Comparison of ENCODE assay signal across 22 cellular contexts in the genomic region with DNA sequence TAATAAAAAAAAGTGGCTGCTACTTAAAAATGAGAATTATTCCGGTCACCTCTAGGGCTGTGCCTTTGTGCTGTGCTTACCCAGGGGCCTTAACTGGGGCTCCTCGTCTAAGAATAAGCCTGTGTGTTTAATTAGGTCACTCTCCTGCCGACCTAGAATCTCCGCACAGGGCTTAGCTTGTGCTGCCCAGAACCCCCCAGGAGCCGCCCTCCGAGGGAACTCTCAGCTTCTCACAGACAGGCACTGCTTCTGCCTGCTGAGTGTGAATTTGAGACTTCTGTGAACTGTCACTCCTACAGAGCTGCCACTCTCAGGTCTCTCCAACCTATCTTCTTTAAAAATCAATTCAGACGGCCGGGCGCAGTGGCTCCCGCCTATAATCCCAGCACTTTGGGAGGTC. TPM values are rescaled to one million over a fixed set of nuclear protein-coding genes. Genes with fewer than 3 reads are reported as not detected.
A peak's percentile ranks its signal among the peaks of the same experiment; 100 is the strongest.
DNase-seq lines count a peak whose midpoint lies in the region; ATAC-seq and TF ChIP-seq lines count a peak whose summit lies in the region.
"Had no signal": no experiment of that assay in that cellular context is flagged by ENCODE, and none has a peak within 500 bp of the region (broad histone marks: within the 10 kb centered on the region; RNA-seq: fewer than 3 reads in every experiment).

No MANE protein-coding gene starts in this region.

- peaks cover 13% of the 10 kb centered on the region for H3K27me3 ChIP-seq in suprapubic skin
- H3K27me3 ChIP-seq: vagina had no signal

- H3K4me1 ChIP-seq in suprapubic skin, result no peaks in the 10 kb centered on the region
- H3K4me1 ChIP-seq: prostate gland, vagina had no signal

- H3K27me3 Mint-ChIP-seq in central memory CD8-positive, alpha-beta T cell, result no peaks in the 10 kb centered on the region
- H3K27me3 Mint-ChIP-seq in osteocyte (ENCODE audit: unreplicated experiment), result peaks cover 35% of the 10 kb centered on the region

- H3K27ac ChIP-seq in suprapubic skin, result no peak overlapping the region
- H3K27ac ChIP-seq: prostate gland, vagina had no signal

- no peak for TF ChIP-seq CTCF in GM12865 (IDR thresholded peaks at IDR 0.05; ENCODE audit: insufficient read depth, low read depth, low read length, missing control alignments)
- TF ChIP-seq CTCF in osteocyte (IDR thresholded peaks at IDR 0.05), result no peak
- no peak for TF ChIP-seq CTCF in suprapubic skin (IDR thresholded peaks at IDR 0.05)

- no peaks in the 10 kb centered on the region for H3K36me3 ChIP-seq in suprapubic skin
- H3K36me3 ChIP-seq: prostate gland, vagina had no signal

- peak overlapping the region; percentile 77 for H3K27ac Mint-ChIP-seq in central memory CD8-positive, alpha-beta T cell (ENCODE audit: low read depth)
- no peak overlapping the region for H3K27ac Mint-ChIP-seq in osteocyte (ENCODE audit: unreplicated experiment)

- H3K36me3 Mint-ChIP-seq in central memory CD8-positive, alpha-beta T cell (ENCODE audit: insufficient read depth), result peaks cover 4% of the 10 kb centered on the region
- no peaks in the 10 kb centered on the region for H3K36me3 Mint-ChIP-seq in osteocyte (ENCODE audit: unreplicated experiment)
- H3K36me3 Mint-ChIP-seq: brain had no signal

- WGBS in suprapubic skin, result 75% methylated on average over 10 of the region's 10 CpGs

- H3K9me3 ChIP-seq in suprapubic skin, result no peaks in the 10 kb centered on the region
- H3K9me3 ChIP-seq: prostate gland, vagina had no signal

- no peaks in the 10 kb centered on the region for H3K9me3 Mint-ChIP-seq in central memory CD8-positive, alpha-beta T cell
- no peaks in the 10 kb centered on the region for H3K9me3 Mint-ChIP-seq in osteocyte (ENCODE audit: unreplicated experiment)
- H3K9me3 Mint-ChIP-seq: activated naive CD8-positive, alpha-beta T cell treated with anti-CD3 and anti-CD28 coated beads, Interleukin-2, amount 50 U/mL, for 24 hours; nephron progenitor cell had no signal

- no peak for TF ChIP-seq POLR2A in suprapubic skin (IDR thresholded peaks at IDR 0.05)

- ATAC-seq in central memory CD8-positive, alpha-beta T cell (replicated peaks; ENCODE audit: extremely low read depth, poor library complexity, severe bottlenecking), result no peak

- H3K4me3 ChIP-seq in GM12865 (ENCODE audit: low read depth, low read length) (peak overlapping the region; percentile 22; the same call in 1 of the 2 replicates), suprapubic skin (no peak overlapping the region)
- H3K4me3 ChIP-seq: prostate gland, vagina had no signal

- no peak for TF ChIP-seq EP300 in suprapubic skin (IDR thresholded peaks at IDR 0.05)

- H3K4me1 Mint-ChIP-seq in central memory CD8-positive, alpha-beta T cell, result peaks cover 28% of the 10 kb centered on the region
- H3K4me1 Mint-ChIP-seq in osteocyte (ENCODE audit: unreplicated experiment), result peaks cover 4% of the 10 kb centered on the region

- no peak overlapping the region for H3K4me3 Mint-ChIP-seq in central memory CD8-positive, alpha-beta T cell
- no peak overlapping the region for H3K4me3 Mint-ChIP-seq in osteocyte (ENCODE audit: unreplicated experiment)
- H3K4me3 Mint-ChIP-seq: activated naive CD8-positive, alpha-beta T cell treated with anti-CD3 and anti-CD28 coated beads, Interleukin-2, amount 50 U/mL, for 24 hours; brain; nephron progenitor cell had no signal

- DNase-seq in AG20443 (ENCODE audit: low spot score) (peak; percentile 1), GM12865 (ENCODE audit: low read depth) (peak; percentile 40), osteocyte (ENCODE audit: extremely low spot score, unreplicated experiment) (peak; percentile 60), NCI-H1092 (lab: John Stamatoyannopoulos, UW) (no peak), suprapubic skin (ENCODE audit: low spot score in 2 of 2) (no peak), NCI-H1930 (lab: John Stamatoyannopoulos, UW) (no peak)
- DNase-seq in central memory CD8-positive, alpha-beta T cell (ENCODE audit: low spot score in 2 of 2), result no peak
- DNase-seq in activated naive CD4-positive, alpha-beta T cell treated with anti-CD3 and anti-CD28 coated beads, Interleukin-2, amount 50 U/mL, for 16 hours, result no peak
- DNase-seq: activated naive CD8-positive, alpha-beta T cell treated with anti-CD3 and anti-CD28 coated beads, Interleukin-2, amount 50 U/mL, for 24 hours; DMS 273 treated with DMSO at 0.1 percent for 48 hours; mesendoderm; NCI-H2029; nephron progenitor cell; stimulated activated CD4-positive, alpha-beta T cell treated with anti-CD3 and anti-CD28 coated beads, Interleukin-2, amount 100 ng/mL, for 48 hours; T1000 had no signal

RNA-seq across cellular contexts. Expression of gene NT5DC4, which starts 11.9 kb away (rescaled TPM):
- total RNA-seq in osteocyte, result not detected in 2 replicates
- 1 to 10 TPM in 1 of 4 donors, not detected in 3; 4.2 TPM for total RNA-seq in suprapubic skin
- total RNA-seq: A673, H4, NCI-H460, skeletal muscle tissue, vagina had no signal

RNA-seq across cellular contexts. Expression of gene CKAP2L, which starts 55.4 kb away (rescaled TPM):
- total RNA-seq in osteocyte, result 6.3 and 6.5 TPM in 2 replicates
- total RNA-seq in suprapubic skin, result 1 to 10 TPM; 1.7 to 9.1 (median 3.2) TPM

Comparison
In these comparisons a context has a peak if more than half of its experiments do, and no peak if none do; other contexts are left out.
1. DNase-seq: peak in AG20443 (single experiment), GM12865 (single experiment) and osteocyte (single experiment); none in central memory CD8-positive, alpha-beta T cell (0 of 2), NCI-H1092 (single experiment), suprapubic skin (0 of 2), activated naive CD4-positive, alpha-beta T cell treated with anti-CD3 and anti-CD28 coated beads, Interleukin-2, amount 50 U/mL, for 16 hours (single experiment) and NCI-H1930 (0 of 2).